In genomic region chr2:8144131-8144631, GRCh38 we compare ENCODE assay signal across 17 cellular contexts.
DNase-seq lines count a peak whose midpoint lies in the region; ATAC-seq, FAIRE-seq and TF ChIP-seq lines count a peak whose summit lies in the region.
"Had no signal": no experiment of that assay in that cellular context is flagged by ENCODE, and none has a peak within 500 bp of the region (broad histone marks: within the 10 kb centered on the region; RNA-seq: fewer than 3 reads in every experiment).

No MANE protein-coding gene starts in this region.

- H3K4me1 Mint-ChIP-seq in astrocyte (ENCODE audit: low read depth, unreplicated experiment) = peaks cover 9% of the 10 kb centered on the region
- no peaks in the 10 kb centered on the region for H3K4me1 Mint-ChIP-seq in activated naive CD4-positive, alpha-beta T cell treated with anti-CD3 and anti-CD28 coated beads for 36 hours (ENCODE audit: low read depth)

- no peaks in the 10 kb centered on the region for H3K9me3 Mint-ChIP-seq in astrocyte (ENCODE audit: unreplicated experiment)
- no peaks in the 10 kb centered on the region for H3K9me3 Mint-ChIP-seq in activated naive CD4-positive, alpha-beta T cell treated with anti-CD3 and anti-CD28 coated beads for 36 hours
- H3K9me3 Mint-ChIP-seq: CD4-positive, alpha-beta T cell had no signal

- TF ChIP-seq EP300 in sigmoid colon (IDR thresholded peaks at IDR 0.05) = no peak

- H3K9ac ChIP-seq in astrocyte (ENCODE audit: low read length) = no peak overlapping the region
- H3K9ac ChIP-seq in liver (ENCODE audit: low read depth in 1 of 2, low read length in 2 of 2) = peak overlapping the region in 1 of 2 donors; percentile 32
- H3K9ac ChIP-seq: BLaER1 treated with 17β-estradiol and CSF1 and Interleukin-3, amounts not matched to agents 10 nM and 100 nM had no signal

- H3K4me3 ChIP-seq in ACC112 (ENCODE audit: low read depth, low read length) (no peak overlapping the region), astrocyte (ENCODE audit: insufficient read depth, low read depth, low read length) (no peak overlapping the region), liver (ENCODE audit: low read depth in 1 of 3, low read length in 3 of 3) (no peak overlapping the region), sigmoid colon (no peak overlapping the region)
- H3K4me3 ChIP-seq: BLaER1 treated with 17β-estradiol and CSF1 and Interleukin-3, amounts not matched to agents 10 nM and 100 nM; HAP-1 had no signal

- no peaks in the 10 kb centered on the region for H3K27me3 ChIP-seq in ACC112 (ENCODE audit: insufficient read depth, low read length)
- no peaks in the 10 kb centered on the region for H3K27me3 ChIP-seq in astrocyte (ENCODE audit: insufficient read depth, low read length)
- no peaks in the 10 kb centered on the region for H3K27me3 ChIP-seq in liver (ENCODE audit: control insufficient read depth in 4 of 4, insufficient read depth in 4 of 4, low read length in 3 of 4)
- H3K27me3 ChIP-seq in sigmoid colon = no peaks in the 10 kb centered on the region
- H3K27me3 ChIP-seq: BLaER1 treated with 17β-estradiol and CSF1 and Interleukin-3, amounts not matched to agents 10 nM and 100 nM had no signal

- 38% methylated on average over 2 of the region's 2 CpGs for WGBS in liver
- WGBS in sigmoid colon, 2 donors = 72 to 94% methylated on average over 2 of the region's 2 CpGs

- no peaks in the 10 kb centered on the region for H3K79me2 ChIP-seq in ACC112 (ENCODE audit: control insufficient read depth, insufficient read depth, low read length, unreplicated experiment)
- no peaks in the 10 kb centered on the region for H3K79me2 ChIP-seq in astrocyte (ENCODE audit: insufficient read depth, low read length)

- peak; percentile 57 for TF ChIP-seq RAD21 in liver (IDR thresholded peaks at IDR 0.05)

- H3K4me3 Mint-ChIP-seq in astrocyte (ENCODE audit: unreplicated experiment) = no peak overlapping the region
- H3K4me3 Mint-ChIP-seq in activated naive CD4-positive, alpha-beta T cell treated with anti-CD3 and anti-CD28 coated beads for 36 hours = no peak overlapping the region
- H3K4me3 Mint-ChIP-seq: CD4-positive, alpha-beta T cell had no signal

- no peak for DNase-seq in astrocyte (ENCODE audit: low read depth)
- DNase-seq in sigmoid colon = no peak
- DNase-seq in T-helper 2 cell = no peak
- DNase-seq in C1 segment of cervical spinal cord (lab: John Stamatoyannopoulos, UW) = no peak
- no peak for DNase-seq in activated naive CD4-positive, alpha-beta T cell treated with anti-CD3 and anti-CD28 coated beads for 36 hours
- DNase-seq: 8988T; ACHN; Calu3; CD4-positive, alpha-beta T cell; DMS79 had no signal

- no peak for FAIRE-seq in astrocyte (lab: Jason Lieb, UNC)
- FAIRE-seq: GM12891, H1 had no signal

- TF ChIP-seq CTCF in astrocyte (IDR thresholded peaks at IDR 0.05; ENCODE audit: insufficient read depth, low read depth, low read length) (no peak), liver (IDR thresholded peaks at IDR 0.05; ENCODE audit: low read depth, low read length, missing input control) (no peak), sigmoid colon (IDR thresholded peaks at IDR 0.05) (no peak)

- TF ChIP-seq POLR2A in sigmoid colon (IDR thresholded peaks at IDR 0.05) = no peak

- CTCF ChIA-PET in activated naive CD4-positive, alpha-beta T cell treated with anti-CD3 and anti-CD28 coated beads for 36 hours (lab: Charles Lee) = no interaction called here

- H3K36me3 ChIP-seq in ACC112 (ENCODE audit: insufficient read depth, low read length) = no peaks in the 10 kb centered on the region
- no peaks in the 10 kb centered on the region for H3K36me3 ChIP-seq in astrocyte (ENCODE audit: insufficient read depth, low read length)
- H3K36me3 ChIP-seq in liver (ENCODE audit: control insufficient read depth in 4 of 4, insufficient read depth in 3 of 4, low read depth in 1 of 4, low read length in 3 of 4) = peaks cover 0 to 11% (median 0%) of the 10 kb centered on the region in 4 donors
- H3K36me3 ChIP-seq in sigmoid colon = no peaks in the 10 kb centered on the region
- H3K36me3 ChIP-seq: BLaER1 treated with 17β-estradiol and CSF1 and Interleukin-3, amounts not matched to agents 10 nM and 100 nM; HAP-1 had no signal

- H3K4me1 ChIP-seq in ACC112 (ENCODE audit: control insufficient read depth, insufficient read depth, low read length, unreplicated experiment) (peaks cover 52% of the 10 kb centered on the region), astrocyte (ENCODE audit: insufficient read depth, low read length) (peaks cover 24% of the 10 kb centered on the region), liver (ENCODE audit: control insufficient read depth in 4 of 4, insufficient read depth in 4 of 4, low read length in 3 of 4) (peaks cover 2 to 47% (median 21%) of the 10 kb centered on the region in 4 donors), sigmoid colon (peaks cover 0 to 67% (median 44%) of the 10 kb centered on the region in 4 donors)
- H3K4me1 ChIP-seq: HAP-1 had no signal

- H3K36me3 Mint-ChIP-seq in astrocyte (ENCODE audit: low read depth, unreplicated experiment) = no peaks in the 10 kb centered on the region
- H3K36me3 Mint-ChIP-seq in activated naive CD4-positive, alpha-beta T cell treated with anti-CD3 and anti-CD28 coated beads for 36 hours (ENCODE audit: low read depth) = no peaks in the 10 kb centered on the region

- H3K4me2 ChIP-seq in astrocyte (ENCODE audit: low read length) = peak overlapping the region; percentile 26

- H4K20me1 ChIP-seq in astrocyte (ENCODE audit: insufficient read depth, low read length) = no peaks in the 10 kb centered on the region
- H4K20me1 ChIP-seq: BLaER1 treated with 17β-estradiol and CSF1 and Interleukin-3, amounts not matched to agents 10 nM and 100 nM had no signal

- no peak overlapping the region for H3K27ac Mint-ChIP-seq in astrocyte (ENCODE audit: unreplicated experiment)
- no peak overlapping the region for H3K27ac Mint-ChIP-seq in activated naive CD4-positive, alpha-beta T cell treated with anti-CD3 and anti-CD28 coated beads for 36 hours
- H3K27ac Mint-ChIP-seq: CD4-positive, alpha-beta T cell had no signal

- no peak for ATAC-seq in GM21529 (IDR thresholded peaks at IDR 0.05; ENCODE audit: unreplicated experiment)

- H3K27me3 Mint-ChIP-seq in astrocyte (ENCODE audit: low read depth, unreplicated experiment) = peaks cover 2% of the 10 kb centered on the region
- no peaks in the 10 kb centered on the region for H3K27me3 Mint-ChIP-seq in activated naive CD4-positive, alpha-beta T cell treated with anti-CD3 and anti-CD28 coated beads for 36 hours (ENCODE audit: low read depth)
- H3K27me3 Mint-ChIP-seq: CD4-positive, alpha-beta T cell had no signal

- H2AFZ ChIP-seq in ACC112 (ENCODE audit: low read length, unreplicated experiment) = peak overlapping the region; percentile 3
- H2AFZ ChIP-seq in astrocyte (ENCODE audit: low read depth, low read length) = no peak overlapping the region

- intact Hi-C loops in sigmoid colon (cut with DNase I) = no loop called here
- intact Hi-C loops in activated naive CD4-positive, alpha-beta T cell treated with anti-CD3 and anti-CD28 coated beads for 36 hours (cut with micrococcal nuclease) = no loop called here

- H3K9me3 ChIP-seq in astrocyte (ENCODE audit: insufficient read depth, low read depth, low read length) (no peaks in the 10 kb centered on the region), liver (ENCODE audit: control insufficient read depth in 4 of 4, low read length in 3 of 4) (no peaks in the 10 kb centered on the region), sigmoid colon (no peaks in the 10 kb centered on the region)
- H3K9me3 ChIP-seq: BLaER1 treated with 17β-estradiol and CSF1 and Interleukin-3, amounts not matched to agents 10 nM and 100 nM; HAP-1 had no signal

- H3K27ac ChIP-seq in ACC112 (ENCODE audit: low read depth, low read length) (peak overlapping the region; percentile 40; the same call in 1 of the 2 replicates), astrocyte (ENCODE audit: low read depth, low read length) (no peak overlapping the region), liver (ENCODE audit: low read depth in 1 of 2, low read length in 2 of 2) (peak overlapping the region; percentile 99 to 100), sigmoid colon (peak overlapping the region in 3 of 4 donors; percentile 70 to 82 (median 81))
- H3K27ac ChIP-seq: BLaER1 treated with 17β-estradiol and CSF1 and Interleukin-3, amounts not matched to agents 10 nM and 100 nM had no signal

TF ChIP-seq in liver, 16 proteins besides CTCF, POLR2A, EP300 and RAD21 (continues in another document):
- TF ChIP-seq HNF4G (IDR thresholded peaks at IDR 0.05) = peak; percentile 73
- peak; percentile 83 to 90 for TF ChIP-seq RXRA (IDR thresholded peaks at IDR 0.05)
- TF ChIP-seq GABPA (IDR thresholded peaks at IDR 0.05 in 1 of 2, conservative IDR thresholded peaks at IDR 0.05 in 1 of 2) = peak in 1 of 2 donors; percentile 28
- peak; percentile 42 for TF ChIP-seq MAX (IDR thresholded peaks at IDR 0.05)
- no peak for TF ChIP-seq TAF1 (conservative IDR thresholded peaks at IDR 0.05)
- no peak for TF ChIP-seq NR2F2 (IDR thresholded peaks at IDR 0.05)
- TF ChIP-seq JUND (IDR thresholded peaks at IDR 0.05) = peak in 1 of 2 donors; percentile 11
- TF ChIP-seq REST (IDR thresholded peaks at IDR 0.05) = peak; percentile 61
